ENCODE assay signal across 1 cellular context in the genomic region with DNA sequence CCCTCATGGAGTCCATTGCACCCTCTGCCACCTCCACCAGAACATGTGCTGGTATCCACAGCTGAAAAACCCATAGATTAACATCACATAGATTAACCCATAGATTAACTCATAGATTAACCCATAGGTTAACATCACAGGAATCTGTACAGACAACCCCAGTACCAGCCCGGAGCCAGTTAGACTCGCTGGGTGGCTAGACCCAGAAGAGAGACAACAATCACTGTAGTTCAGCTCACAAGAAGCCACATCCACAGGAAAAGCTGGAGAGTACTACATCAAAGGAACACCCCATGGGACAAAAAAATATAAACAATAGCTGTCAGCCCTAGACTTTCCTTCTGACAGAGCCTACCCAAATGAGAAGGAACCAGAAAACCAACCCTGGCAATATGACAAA.
TF ChIP-seq lines count a peak whose summit lies in the region.

No MANE protein-coding gene starts in this region.

TF ChIP-seq in HCT116, 20 proteins besides CTCF, POLR2A, EP300 and RAD21 (continued from another document):
- TF ChIP-seq ZBTB33 (IDR thresholded peaks at IDR 0.05; ENCODE audit: extremely low read depth, insufficient replicate concordance, low read length), result no peak
